Comparison of ENCODE assay signal across 7 cellular contexts in the genomic region with DNA sequence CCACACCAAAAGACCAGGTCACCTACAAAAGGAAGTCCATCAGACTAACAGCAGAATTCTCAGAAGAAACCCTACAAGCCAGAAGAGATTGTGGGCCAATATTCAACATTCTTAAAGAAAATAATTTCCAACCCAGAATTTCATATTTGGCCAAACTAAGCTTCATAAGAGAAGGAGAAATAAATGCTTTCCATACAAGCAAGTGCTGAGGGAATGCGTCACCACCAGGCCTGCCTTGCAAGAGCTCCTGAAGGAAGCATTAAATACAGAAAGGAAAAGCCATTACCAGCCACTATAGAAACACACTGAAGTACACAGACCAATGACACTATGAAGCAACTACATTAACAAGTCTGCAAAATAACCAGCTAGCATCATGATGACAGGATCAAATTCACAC.
A peak's percentile ranks its signal among the peaks of the same experiment; 100 is the strongest.
DNase-seq lines count a peak whose midpoint lies in the region; ATAC-seq and TF ChIP-seq lines count a peak whose summit lies in the region.
"Not testable (repeated sequence)": the region's sequence is repeated elsewhere in the genome, so short reads cannot be mapped to it uniquely, and the experiment has no call there.

No MANE protein-coding gene starts in this region.

- not testable (repeated sequence) for H3K4ac ChIP-seq in H9 (ENCODE audit: low read depth, low read length); IMR-90 (ENCODE audit: low read depth, low read length)

- POLR2A ChIA-PET in AG04450 (lab: Yijun Ruan, JAX); IMR-90 (lab: Charles Lee; ENCODE audit: unreplicated experiment); Panc1 (lab: Charles Lee): not testable (repeated sequence)

- H4K5ac ChIP-seq in H9 (ENCODE audit: insufficient read length, low read depth, low read length); IMR-90 (ENCODE audit: low read depth, low read length): not testable (repeated sequence)

- not testable (repeated sequence) for TF ChIP-seq POLR2A in IMR-90 (IDR thresholded peaks at IDR 0.05; ENCODE audit: low read depth, low read length)

- not testable (repeated sequence) for H3K4me1 ChIP-seq in H9 (ENCODE audit: insufficient read depth, low read length); IMR-90 (ENCODE audit: control insufficient read depth, insufficient read depth, low read length); Panc1 (ENCODE audit: control insufficient read depth, insufficient read depth, low read length); endodermal cell (ENCODE audit: control insufficient read depth, insufficient read depth, low read length)

- H2AK5ac ChIP-seq in H9 (ENCODE audit: insufficient read length, low read length); IMR-90 (ENCODE audit: low read depth, low read length): not testable (repeated sequence)

- not testable (repeated sequence) for H3K9me1 ChIP-seq in IMR-90 (ENCODE audit: insufficient read depth, low read length)

- not testable (repeated sequence) for H3K27ac Mint-ChIP-seq in H9; endodermal cell; osteocyte (ENCODE audit: unreplicated experiment)

- not testable (repeated sequence) for H4K20me1 ChIP-seq in H9 (ENCODE audit: control insufficient read depth, insufficient read depth, insufficient read length); IMR-90 (ENCODE audit: insufficient read depth, low read length)

- CTCF ChIA-PET in AG04450 (lab: Charles Lee), result interaction anchor here (0.6 to 1.2 kb wide), 3 partner anchors 40 to 377 kb away, joined by 3 to 4 read pairs (median 3); no protein-coding TSS in a partner anchor
- CTCF ChIA-PET in IMR-90 (lab: Yijun Ruan, JAX); Panc1 (lab: Charles Lee): not testable (repeated sequence)

- TF ChIP-seq CTCF in AG04450 (IDR thresholded peaks at IDR 0.05; ENCODE audit: low read depth, low read length) (peak; percentile 35), H9 (conservative IDR thresholded peaks at IDR 0.05) (peak; percentile 29; the same call in 1 of the 3 replicates), IMR-90 (conservative IDR thresholded peaks at IDR 0.05; ENCODE audit: low read depth, low read length) (peak; percentile 40), Panc1 (IDR thresholded peaks at IDR 0.05) (0 out of 2 replicates have a peak, but pooled peaks have one; percentile 11), endodermal cell (conservative IDR thresholded peaks at IDR 0.05) (peak; percentile 42), foreskin fibroblast (IDR thresholded peaks at IDR 0.05; ENCODE audit: low read depth, low read length) (peak; percentile 35), osteocyte (IDR thresholded peaks at IDR 0.05) (peak; percentile 21)

- not testable (repeated sequence) for BruUV-seq in IMR-90 (replicated peaks; lab: Mats Ljungman, UMichigan); Panc1 (replicated peaks; lab: Mats Ljungman, UMichigan)

- in situ Hi-C loops in IMR-90 (cut with MboI; ENCODE audit: low sequenced_read_pairs), result loop anchor here (25.0 kb wide), 1 partner anchor 346 kb away; no protein-coding TSS in a partner anchor
- in situ Hi-C loops in Panc1 (cut with HindIII; ENCODE audit: low pct_unique_long_range_greater_than_20kb, low sequenced_read_pairs), result not testable (repeated sequence)

- H4K91ac ChIP-seq in H9 (ENCODE audit: insufficient read length, low read depth, low read length); IMR-90 (ENCODE audit: insufficient read depth, low read depth, low read length): not testable (repeated sequence)

- H3K9ac ChIP-seq in H9 (ENCODE audit: extremely low read depth, insufficient read length, low read length); IMR-90 (ENCODE audit: low read depth, low read length); endodermal cell (ENCODE audit: extremely low read depth, low read length, poor library complexity, severe bottlenecking): not testable (repeated sequence)

- H3K36me3 Mint-ChIP-seq in H9 (ENCODE audit: insufficient read depth in 1 of 3, low read depth in 3 of 3), result peaks cover 0 to 17% (median 4%) of the 10 kb centered on the region in 3 experiments; a peak in 5 of 7 replicates
- not testable (repeated sequence) for H3K36me3 Mint-ChIP-seq in endodermal cell (ENCODE audit: low read depth); osteocyte (ENCODE audit: unreplicated experiment)

- not testable (repeated sequence) for H3K9me3 Mint-ChIP-seq in H9; endodermal cell; osteocyte (ENCODE audit: unreplicated experiment)

- H3K79me2 ChIP-seq in H9 (ENCODE audit: insufficient read depth, low read length), result not testable (repeated sequence)

- H2AK9ac ChIP-seq in IMR-90 (replicated peaks; ENCODE audit: low read depth, low read length, poor library complexity), result not testable (repeated sequence)

- H3K18ac ChIP-seq in H9 (ENCODE audit: insufficient read length, low read depth, low read length); IMR-90 (ENCODE audit: low read depth, low read length): not testable (repeated sequence)

- H3K27me3 ChIP-seq in AG04450 (ENCODE audit: control insufficient read depth, insufficient read depth, low read length); H9 (ENCODE audit: insufficient read depth, low read length); IMR-90 (ENCODE audit: control insufficient read depth, insufficient read depth, low read length); Panc1 (ENCODE audit: control insufficient read depth, insufficient read depth, low read length); endodermal cell (ENCODE audit: control insufficient read depth, insufficient read depth, low read length, poor library complexity, severe bottlenecking): not testable (repeated sequence)

- H3K56ac ChIP-seq in H9 (ENCODE audit: insufficient read length, low read depth, low read length); IMR-90 (ENCODE audit: extremely low read depth, insufficient read depth, low read length): not testable (repeated sequence)

- intact Hi-C loops in IMR-90 (cut with micrococcal nuclease), result loop anchor here (1.0 kb wide), 1 partner anchor 341 kb away; no protein-coding TSS in a partner anchor
- intact Hi-C loops in Panc1 (cut with micrococcal nuclease; ENCODE audit: unreplicated experiment), result not testable (repeated sequence)

- H2BK20ac ChIP-seq in H9 (ENCODE audit: low read depth, low read length, poor library complexity, severe bottlenecking); IMR-90 (ENCODE audit: low read depth, low read length): not testable (repeated sequence)

- not testable (repeated sequence) for H3K23me2 ChIP-seq in H9 (ENCODE audit: insufficient read length, low read depth, low read length, poor library complexity, severe bottlenecking)

- not testable (repeated sequence) for H2BK5ac ChIP-seq in H9 (ENCODE audit: insufficient read length, low read length); IMR-90 (ENCODE audit: low read depth, low read length, poor library complexity, severe bottlenecking)

- H2AFZ ChIP-seq in H9 (ENCODE audit: low read length); IMR-90 (replicated peaks; ENCODE audit: low read length, poor library complexity): not testable (repeated sequence)

- H3K27ac ChIP-seq in AG04450 (ENCODE audit: low read depth, low read length); H9 (ENCODE audit: insufficient read length, low read depth, low read length); IMR-90 (ENCODE audit: insufficient read depth, low read length); Panc1 (ENCODE audit: low read length); endodermal cell (ENCODE audit: low read depth, low read length): not testable (repeated sequence)

- not testable (repeated sequence) for H3K14ac ChIP-seq in H9 (ENCODE audit: insufficient read depth, low read length); IMR-90 (replicated peaks; ENCODE audit: low read depth, low read length)

- DNase-seq in AG04450 (ENCODE audit: low read depth, low spot score); H9; Panc1 (ENCODE audit: low read depth, low spot score); endodermal cell; foreskin fibroblast; osteocyte (ENCODE audit: extremely low spot score, unreplicated experiment): not testable (repeated sequence)
- peak; percentile 46 for DNase-seq in IMR-90

- H3K27me3 Mint-ChIP-seq in H9 (ENCODE audit: low read depth); endodermal cell (ENCODE audit: insufficient read depth); osteocyte (ENCODE audit: unreplicated experiment): not testable (repeated sequence)

- H2BK15ac ChIP-seq in H9 (ENCODE audit: low read depth, low read length); IMR-90 (ENCODE audit: low read depth, low read length): not testable (repeated sequence)

- H3K4me3 ChIP-seq in AG04450 (ENCODE audit: low read depth, low read length); IMR-90 (ENCODE audit: insufficient read depth, low read depth, low read length); Panc1 (ENCODE audit: low read depth in 2 of 2, low read length in 2 of 2); endodermal cell (ENCODE audit: low read length); foreskin fibroblast (ENCODE audit: low read depth in 1 of 2, low read length in 2 of 2): not testable (repeated sequence)

- peak; percentile 44; the same call in 1 of the 2 replicates for TF ChIP-seq RAD21 in IMR-90 (IDR thresholded peaks at IDR 0.05; ENCODE audit: low read length)

- not testable (repeated sequence) for H3K36me3 ChIP-seq in IMR-90 (ENCODE audit: control insufficient read depth, insufficient read depth, low read length); Panc1 (ENCODE audit: control insufficient read depth, insufficient read depth, low read length); endodermal cell (ENCODE audit: control insufficient read depth, insufficient read depth, low read length)

- ATAC-seq in IMR-90 (ENCODE audit: low read depth); Panc1: not testable (repeated sequence)

- not testable (repeated sequence) for H3T11ph ChIP-seq in H9 (ENCODE audit: low read length)

- not testable (repeated sequence) for H4K8ac ChIP-seq in H9 (replicated peaks; ENCODE audit: insufficient read length, low read depth, low read length); IMR-90 (ENCODE audit: low read depth in 2 of 2, low read length in 2 of 2)

- H2BK12ac ChIP-seq in H9 (ENCODE audit: insufficient read length, low read depth, low read length), result not testable (repeated sequence)

- not testable (repeated sequence) for H3K23ac ChIP-seq in H9 (ENCODE audit: insufficient read length, low read depth, low read length); IMR-90 (ENCODE audit: low read depth, low read length)

- not testable (repeated sequence) for H3K79me1 ChIP-seq in H9 (ENCODE audit: insufficient read depth, low read depth, low read length, poor library complexity, severe bottlenecking); IMR-90 (ENCODE audit: low read depth in 1 of 2, low read length in 2 of 2)

- not testable (repeated sequence) for H2BK120ac ChIP-seq in H9 (ENCODE audit: low read depth, low read length, poor library complexity, severe bottlenecking); IMR-90 (ENCODE audit: low read depth, low read length)

- dilution Hi-C loops in IMR-90 (cut with HindIII; ENCODE audit: low sequenced_read_pairs, unreplicated experiment), result not testable (repeated sequence)

- not testable (repeated sequence) for H3K4me2 ChIP-seq in H9 (ENCODE audit: insufficient read depth, insufficient read length, low read length); IMR-90 (ENCODE audit: low read depth, low read length)

- no CpG with 5 or more reads among the region's 1 CpG for WGBS in H9 (ENCODE audit: extremely low coverage, insufficient read length, low lambda C conversion rate)
- no CpG with 5 or more reads among the region's 1 CpG for WGBS in IMR-90 (ENCODE audit: extremely low coverage in 2 of 2, insufficient read length in 1 of 2), 2 experiments
- 100% methylated on average over 1 of the region's 1 CpG; no CpG with 5 or more reads in 1 of the 2 experiments for WGBS in endodermal cell (ENCODE audit: insufficient coverage in 1 of 2, insufficient read length in 1 of 2), 2 experiments

- not testable (repeated sequence) for H3K9me3 ChIP-seq in AG04450 (ENCODE audit: control insufficient read depth, insufficient read depth, low read length); H9 (ENCODE audit: control insufficient read depth, low read depth, low read length); IMR-90 (ENCODE audit: control insufficient read depth, insufficient read depth, low read length); Panc1 (ENCODE audit: control insufficient read depth, insufficient read depth, low read depth, low read length); endodermal cell (ENCODE audit: control insufficient read depth, low read length)

- H3K4me1 Mint-ChIP-seq in H9 (peaks cover 13 to 15% of the 10 kb centered on the region in 2 experiments), osteocyte (ENCODE audit: unreplicated experiment) (peaks cover 13% of the 10 kb centered on the region)
- H3K4me1 Mint-ChIP-seq in endodermal cell, result not testable (repeated sequence)

- not testable (repeated sequence) for H3K4me3 Mint-ChIP-seq in H9; endodermal cell; osteocyte (ENCODE audit: unreplicated experiment)
